ENCODE assay signal across 1 cellular context in genomic region chr21:46219591-46220239, GRCh38.
TF ChIP-seq lines count a peak whose summit lies in the region.

No MANE protein-coding gene starts in this region.

TF ChIP-seq in HEK293, 187 proteins besides CTCF, POLR2A, EP300 and RAD21 (continued from another document):
- TF ChIP-seq ZNF518A (tag by site-specific recombination; conservative IDR thresholded peaks at IDR 0.05; ENCODE audit: low read depth): no peak
- no peak for TF ChIP-seq ZNF548 (tag by site-specific recombination; IDR thresholded peaks at IDR 0.05)
- no peak for TF ChIP-seq ZNF426 (tag by site-specific recombination; IDR thresholded peaks at IDR 0.05)
- TF ChIP-seq ZNF112 (tag by site-specific recombination; IDR thresholded peaks at IDR 0.05): no peak
- peak; percentile 69; the same call in 1 of the 2 replicates for TF ChIP-seq OSR2 (tag by site-specific recombination; IDR thresholded peaks at IDR 0.05)
- no peak for TF ChIP-seq KLF17 (tag by site-specific recombination; IDR thresholded peaks at IDR 0.05)
- TF ChIP-seq GLIS2 (tag by site-specific recombination; IDR thresholded peaks at IDR 0.05): 0 out of 2 replicates have a peak, but pooled peaks have one; percentile 28
- no peak for TF ChIP-seq ZBTB17 (tag by site-specific recombination; IDR thresholded peaks at IDR 0.05)
- TF ChIP-seq ZNF600 (tag by site-specific recombination; IDR thresholded peaks at IDR 0.05): peak; percentile 89
- no peak for TF ChIP-seq INSM2 (tag by site-specific recombination; IDR thresholded peaks at IDR 0.05)
- no peak for TF ChIP-seq KLF8 (tag by site-specific recombination; IDR thresholded peaks at IDR 0.05)
- TF ChIP-seq ZFP69B (tag by site-specific recombination; IDR thresholded peaks at IDR 0.05): no peak
- TF ChIP-seq ZSCAN23 (tag by site-specific recombination; IDR thresholded peaks at IDR 0.05): no peak
- TF ChIP-seq SCRT1 (tag by site-specific recombination; IDR thresholded peaks at IDR 0.05; ENCODE audit: borderline replicate concordance): no peak
- TF ChIP-seq ZNF221 (tag by site-specific recombination; IDR thresholded peaks at IDR 0.05; ENCODE audit: borderline replicate concordance): no peak
- no peak for TF ChIP-seq HOXD13 (CRISPR knock-in tag; IDR thresholded peaks at IDR 0.05; ENCODE audit: borderline replicate concordance)
- TF ChIP-seq ZNF596 (tag by site-specific recombination; IDR thresholded peaks at IDR 0.05): no peak
- TF ChIP-seq ZBTB1 (tag by site-specific recombination; IDR thresholded peaks at IDR 0.05): no peak
- peak; percentile 88 for TF ChIP-seq ZIC2 (tag by site-specific recombination; IDR thresholded peaks at IDR 0.05)
